Comparison of ENCODE assay signal across 19 cellular contexts in the genomic region with DNA sequence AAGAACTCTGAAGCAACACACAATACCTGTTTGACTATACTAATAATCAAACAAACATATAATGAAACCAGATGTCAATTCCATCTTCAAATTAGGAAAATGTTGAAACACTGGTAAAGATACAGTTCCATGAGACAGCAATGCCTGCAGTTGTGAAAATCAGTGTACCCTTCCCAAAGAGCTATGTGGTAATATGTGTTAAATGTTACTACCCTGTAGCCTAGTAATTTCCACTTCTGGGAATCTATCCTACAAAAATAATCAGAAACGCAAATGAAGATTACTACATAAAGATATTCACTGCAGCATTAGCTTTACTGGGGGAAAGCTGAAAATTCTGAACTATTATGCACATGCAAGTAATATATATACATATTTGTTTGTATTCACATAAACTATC. TPM values are rescaled to one million over a fixed set of nuclear protein-coding genes. Genes with fewer than 3 reads are reported as not detected.
DNase-seq lines count a peak whose midpoint lies in the region; ATAC-seq and TF ChIP-seq lines count a peak whose summit lies in the region.
"Had no signal": no experiment of that assay in that cellular context is flagged by ENCODE, and none has a peak within 500 bp of the region (broad histone marks: within the 10 kb centered on the region; RNA-seq: fewer than 3 reads in every experiment).

No MANE protein-coding gene starts in this region.

- CTCF ChIA-PET in activated CD4-positive, alpha-beta T cell treated with anti-CD3 and anti-CD28 coated beads for 36 hours (lab: Charles Lee) = no interaction called here

- no peaks in the 10 kb centered on the region for H3K9me2 ChIP-seq in hepatocyte (replicated peaks; ENCODE audit: insufficient read depth)

- WGBS in hepatocyte (ENCODE audit: low lambda C conversion rate, missing lambda C conversion rate) = 90% methylated on average over 1 of the region's 1 CpG

- no peaks in the 10 kb centered on the region for H3K4me1 Mint-ChIP-seq in activated CD4-positive, alpha-beta T cell treated with anti-CD3 and anti-CD28 coated beads for 36 hours
- H3K4me1 Mint-ChIP-seq: CD4-positive, alpha-beta memory T cell had no signal

- no peaks in the 10 kb centered on the region for H3K79me2 ChIP-seq in hepatocyte

- H3K27ac Mint-ChIP-seq in activated CD4-positive, alpha-beta T cell treated with anti-CD3 and anti-CD28 coated beads for 36 hours = no peak overlapping the region
- H3K27ac Mint-ChIP-seq: CD4-positive, alpha-beta memory T cell; GM23338; HFFc6 had no signal

- H3K4me3 Mint-ChIP-seq in activated CD4-positive, alpha-beta T cell treated with anti-CD3 and anti-CD28 coated beads for 36 hours = no peak overlapping the region
- H3K4me3 Mint-ChIP-seq: CD4-positive, alpha-beta memory T cell; GM23338; HFFc6 had no signal

- H3K4me2 ChIP-seq in hepatocyte = no peak overlapping the region
- H3K4me2 ChIP-seq: GM23338 had no signal

- no peaks in the 10 kb centered on the region for H3K9me3 Mint-ChIP-seq in activated CD4-positive, alpha-beta T cell treated with anti-CD3 and anti-CD28 coated beads for 36 hours (ENCODE audit: low read depth)
- H3K9me3 Mint-ChIP-seq: CD4-positive, alpha-beta memory T cell; GM23338; HFFc6 had no signal

- DNase-seq in EH (ENCODE audit: low read depth) (peak; percentile 29), adipocyte (ENCODE audit: low read depth) (peak; percentile 74), fibroblast of gingiva (ENCODE audit: low read depth) (peak; percentile 88), fibroblast of the conjunctiva (ENCODE audit: low read depth) (peak; percentile 43), NCI-H187 treated with DMSO at 0.1 percent for 48 hours (lab: John Stamatoyannopoulos, UW) (no peak), hepatocyte (ENCODE audit: low spot score) (no peak)
- DNase-seq in activated CD4-positive, alpha-beta T cell treated with anti-CD3 and anti-CD28 coated beads for 36 hours = no peak
- DNase-seq in stimulated activated CD4-positive, alpha-beta T cell treated with anti-CD3 and anti-CD28 coated beads, Interleukin-4, amount 100 ng/mL, for 1 hour = no peak
- DNase-seq: AML-193; CD4-positive, alpha-beta memory T cell; DMS153; DMS79; GF-D8; H7; HFFc6 had no signal

- H3K36me3 Mint-ChIP-seq in activated CD4-positive, alpha-beta T cell treated with anti-CD3 and anti-CD28 coated beads for 36 hours (ENCODE audit: low read depth) = no peaks in the 10 kb centered on the region
- H3K36me3 Mint-ChIP-seq: CD4-positive, alpha-beta memory T cell had no signal

- H3K36me3 ChIP-seq in adipocyte (ENCODE audit: control insufficient read depth, insufficient read depth, low read length, severe bottlenecking) (no peaks in the 10 kb centered on the region), hepatocyte (replicated peaks; ENCODE audit: insufficient read depth, low read depth) (no peaks in the 10 kb centered on the region)

- no peak overlapping the region for H2AFZ ChIP-seq in hepatocyte
- H2AFZ ChIP-seq: GM23338 had no signal

- no peaks in the 10 kb centered on the region for H4K20me1 ChIP-seq in hepatocyte (ENCODE audit: insufficient read depth, poor library complexity, severe bottlenecking)

- no peak overlapping the region for H3K27ac ChIP-seq in hepatocyte
- H3K27ac ChIP-seq: C4-2B had no signal

- H3K27me3 ChIP-seq in adipocyte (replicated peaks; ENCODE audit: control insufficient read depth, insufficient read depth, low read length) (peaks cover 9% of the 10 kb centered on the region), hepatocyte (peaks cover 4% of the 10 kb centered on the region)

- H3K27me3 Mint-ChIP-seq in activated CD4-positive, alpha-beta T cell treated with anti-CD3 and anti-CD28 coated beads for 36 hours = no peaks in the 10 kb centered on the region

- no peak overlapping the region for H3K4me3 ChIP-seq in adipocyte (ENCODE audit: low read length)
- no peak overlapping the region for H3K4me3 ChIP-seq in hepatocyte
- H3K4me3 ChIP-seq: GM23338 had no signal

- POLR2A ChIA-PET in activated CD4-positive, alpha-beta T cell treated with anti-CD3 and anti-CD28 coated beads for 36 hours (lab: Charles Lee) = no interaction called here

- H3K4me1 ChIP-seq in adipocyte (ENCODE audit: control insufficient read depth, insufficient read depth, low read length) (peaks cover 32% of the 10 kb centered on the region), hepatocyte (ENCODE audit: insufficient read depth) (no peaks in the 10 kb centered on the region)

- intact Hi-C loops in activated CD4-positive, alpha-beta T cell treated with anti-CD3 and anti-CD28 coated beads for 36 hours (cut with DNase I, micrococcal nuclease) = no loop called here

- peak overlapping the region; percentile 72 for H3K9ac ChIP-seq in adipocyte (ENCODE audit: low read length)

- no peak for TF ChIP-seq CTCF in hepatocyte (IDR thresholded peaks at IDR 0.05; ENCODE audit: poor library complexity)

- H3K9me3 ChIP-seq in adipocyte (ENCODE audit: control insufficient read depth, low read length) = peaks cover 4% of the 10 kb centered on the region
- no peaks in the 10 kb centered on the region for H3K9me3 ChIP-seq in hepatocyte (ENCODE audit: low read depth)

- ATAC-seq in activated CD4-positive, alpha-beta T cell treated with anti-CD3 and anti-CD28 coated beads for 36 hours = no peak
- ATAC-seq: GM23338, HCT116, HepG2 had no signal

RNA-seq across cellular contexts. Expression of gene GLIS1, which starts 16.9 kb away (rescaled TPM):
- total RNA-seq in hepatocyte = 0.13 and 0.32 TPM in 2 replicates
- polyA plus RNA-seq in hepatocyte = 1.3 and 1.5 TPM in 2 replicates
- total RNA-seq in activated CD4-positive, alpha-beta T cell treated with anti-CD3 and anti-CD28 coated beads for 36 hours = not detected
- total RNA-seq: CD4-positive, alpha-beta memory T cell; HepG2 had no signal
- polyA plus RNA-seq: CD4-positive, alpha-beta memory T cell had no signal

Comparison
In these comparisons a context has a peak if more than half of its experiments do, and no peak if none do; other contexts are left out.
1. DNase-seq: peak in EH (single experiment), adipocyte (single experiment), fibroblast of gingiva (single experiment) and fibroblast of the conjunctiva (single experiment); none in NCI-H187 treated with DMSO at 0.1 percent for 48 hours (single experiment), hepatocyte (single experiment), activated CD4-positive, alpha-beta T cell treated with anti-CD3 and anti-CD28 coated beads for 36 hours (single experiment) and stimulated activated CD4-positive, alpha-beta T cell treated with anti-CD3 and anti-CD28 coated beads, Interleukin-4, amount 100 ng/mL, for 1 hour (single experiment).